In the genomic region with DNA sequence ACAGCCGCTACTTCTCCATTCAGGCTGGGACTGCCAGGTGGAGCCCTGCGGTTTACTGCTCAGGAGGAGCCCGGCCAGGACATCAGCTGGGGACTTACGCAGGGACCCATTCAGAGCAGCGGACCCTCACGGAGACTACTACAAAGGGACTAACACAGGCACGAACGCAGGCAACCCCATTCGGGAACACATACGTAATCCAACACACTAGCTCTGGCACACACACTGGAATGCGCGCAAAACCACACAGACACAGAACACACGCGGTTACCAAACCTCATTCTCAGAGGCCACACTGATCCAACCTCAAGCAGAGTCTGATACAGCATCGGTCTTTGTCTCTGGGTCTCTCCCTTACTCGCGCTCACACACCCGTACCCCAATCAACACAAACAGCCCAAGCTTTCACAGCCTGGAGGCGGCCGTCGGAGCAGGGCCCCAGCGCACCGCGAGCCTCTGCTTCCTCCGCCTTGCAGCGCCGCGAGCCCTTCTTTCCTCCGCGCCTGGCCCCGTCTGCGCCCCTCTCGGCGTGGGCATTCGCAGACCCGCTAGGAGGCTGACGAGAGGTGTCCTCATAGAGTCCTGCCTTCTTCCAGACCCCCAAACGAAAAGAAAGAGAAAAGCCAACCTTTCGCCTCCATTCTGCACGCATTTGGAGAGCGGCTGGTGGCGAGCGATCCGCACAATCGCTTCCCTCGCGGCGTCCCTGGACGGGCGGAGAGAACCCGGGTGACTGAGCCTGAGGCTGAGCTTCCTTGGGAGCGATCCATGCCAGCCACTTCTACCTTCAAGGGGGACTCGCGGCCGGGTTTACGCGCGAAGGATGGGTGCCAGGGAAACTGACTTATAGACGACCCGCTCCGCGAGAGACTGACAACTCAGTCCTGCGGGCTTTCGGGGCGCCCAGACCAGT, we compare ENCODE assay signal across 11 cellular contexts. TPM values are rescaled to one million over a fixed set of nuclear protein-coding genes. Genes with fewer than 3 reads are reported as not detected.
DNase-seq lines count a peak whose midpoint lies in the region; ATAC-seq lines count a peak whose summit lies in the region.
"Had no signal": no experiment of that assay in that cellular context is flagged by ENCODE, and none has a peak within 500 bp of the region (broad histone marks: within the 10 kb centered on the region; RNA-seq: fewer than 3 reads in every experiment).

No MANE protein-coding gene starts in this region.

- H3K4me1 ChIP-seq in ES-I3 (ENCODE audit: insufficient read depth, low read length) (peaks cover 3% of the 10 kb centered on the region; the same call in 1 of the 2 replicates), HUES6 (ENCODE audit: control insufficient read depth, insufficient read depth, low read length) (peaks cover 33% of the 10 kb centered on the region)
- H3K4me1 ChIP-seq: pancreas had no signal

- H3K9me3 ChIP-seq in ES-I3 (ENCODE audit: control insufficient read depth, insufficient read depth, low read length) (no peaks in the 10 kb centered on the region), HUES6 (ENCODE audit: control insufficient read depth, insufficient read depth, low read depth, low read length) (no peaks in the 10 kb centered on the region)
- H3K9me3 ChIP-seq: pancreas had no signal

- no peak for ATAC-seq in HG03159 (IDR thresholded peaks at IDR 0.05; ENCODE audit: unreplicated experiment)
- ATAC-seq: pancreas had no signal

- H3K9ac ChIP-seq in ES-I3 (ENCODE audit: low read depth, low read length) (peak overlapping the region; percentile 20; the same call in 1 of the 2 replicates), HUES6 (ENCODE audit: low read length) (peak overlapping the region; percentile 12)

- peaks cover 85% of the 10 kb centered on the region for H3K27me3 Mint-ChIP-seq in activated T-helper 2 cell treated with anti-CD3 and anti-CD28 coated beads, Interferon-gamma antibody, Interleukin-2, Interleukin-4, amounts not matched to agents 10 μg/mL and 5 μg/mL and 100 μg/mL, durations not matched to agents 14 hours and 24 hours and 36 hours (ENCODE audit: low read depth)

- H3K27ac ChIP-seq in HUES6 (ENCODE audit: low read depth, low read length): no peak overlapping the region
- H3K27ac ChIP-seq: pancreas had no signal

- H3K4me3 Mint-ChIP-seq in activated T-helper 2 cell treated with anti-CD3 and anti-CD28 coated beads, Interferon-gamma antibody, Interleukin-2, Interleukin-4, amounts not matched to agents 10 μg/mL and 5 μg/mL and 100 μg/mL, durations not matched to agents 14 hours and 24 hours and 36 hours (ENCODE audit: low read depth): no peak overlapping the region

- no peaks in the 10 kb centered on the region for H3K36me3 ChIP-seq in ES-I3 (ENCODE audit: insufficient read depth, low read length)
- no peaks in the 10 kb centered on the region for H3K36me3 ChIP-seq in HUES6 (ENCODE audit: control insufficient read depth, insufficient read depth, low read length)
- H3K36me3 ChIP-seq: pancreas had no signal

- H3K9me3 Mint-ChIP-seq in activated T-helper 2 cell treated with anti-CD3 and anti-CD28 coated beads, Interferon-gamma antibody, Interleukin-2, Interleukin-4, amounts not matched to agents 10 μg/mL and 5 μg/mL and 100 μg/mL, durations not matched to agents 14 hours and 24 hours and 36 hours: no peaks in the 10 kb centered on the region

- DNase-seq in amniotic epithelial cell (ENCODE audit: low read depth) (peak; percentile 58), myocyte (ENCODE audit: low read depth) (peak; percentile 55)
- no peak for DNase-seq in stimulated activated naive CD4-positive, alpha-beta T cell (lab: John Stamatoyannopoulos, UW)
- DNase-seq in activated effector memory CD4-positive, alpha-beta T cell treated with anti-CD3 and anti-CD28 coated beads, Interleukin-2, amount 50 U/mL, for 16 hours: no peak
- DNase-seq in activated T-helper 2 cell treated with anti-CD3 and anti-CD28 coated beads, Interferon-gamma antibody, Interleukin-2, Interleukin-4, amounts not matched to agents 10 μg/mL and 5 μg/mL and 100 μg/mL, durations not matched to agents 14 hours and 24 hours and 36 hours (ENCODE audit: low spot score): no peak
- DNase-seq: NCI-H524 treated with DMSO at 0.1 percent for 48 hours, pancreas had no signal

- intact Hi-C loops in activated T-helper 2 cell treated with anti-CD3 and anti-CD28 coated beads, Interferon-gamma antibody, Interleukin-2, Interleukin-4, amounts not matched to agents 10 μg/mL and 5 μg/mL and 100 μg/mL, durations not matched to agents 14 hours and 24 hours and 36 hours (cut with micrococcal nuclease): loop anchor here (5.0 kb wide), 1 partner anchor 36 kb away; no protein-coding TSS in a partner anchor

- peaks cover 100% of the 10 kb centered on the region for H3K27me3 ChIP-seq in HUES6 (ENCODE audit: control insufficient read depth, insufficient read depth, low read length)

- H3K27ac Mint-ChIP-seq in activated T-helper 2 cell treated with anti-CD3 and anti-CD28 coated beads, Interferon-gamma antibody, Interleukin-2, Interleukin-4, amounts not matched to agents 10 μg/mL and 5 μg/mL and 100 μg/mL, durations not matched to agents 14 hours and 24 hours and 36 hours: no peak overlapping the region

- peaks cover 2% of the 10 kb centered on the region for H3K36me3 Mint-ChIP-seq in activated T-helper 2 cell treated with anti-CD3 and anti-CD28 coated beads, Interferon-gamma antibody, Interleukin-2, Interleukin-4, amounts not matched to agents 10 μg/mL and 5 μg/mL and 100 μg/mL, durations not matched to agents 14 hours and 24 hours and 36 hours (ENCODE audit: low read depth)

- peaks cover 22% of the 10 kb centered on the region for H3K4me1 Mint-ChIP-seq in activated T-helper 2 cell treated with anti-CD3 and anti-CD28 coated beads, Interferon-gamma antibody, Interleukin-2, Interleukin-4, amounts not matched to agents 10 μg/mL and 5 μg/mL and 100 μg/mL, durations not matched to agents 14 hours and 24 hours and 36 hours (ENCODE audit: low read depth)

- H3K4me3 ChIP-seq in HUES6 (ENCODE audit: low read depth, low read length): peak overlapping the region; percentile 66
- H3K4me3 ChIP-seq: pancreas had no signal

RNA-seq across cellular contexts. Expression of gene SLC32A1, which starts 1.0 kb away (rescaled TPM):
- total RNA-seq in myocyte: not detected in 2 replicates
- polyA plus RNA-seq in myocyte (2012): not detected
- not detected in 2 replicates for total RNA-seq in activated T-helper 2 cell treated with anti-CD3 and anti-CD28 coated beads, Interferon-gamma antibody, Interleukin-2, Interleukin-4, amounts not matched to agents 10 μg/mL and 5 μg/mL and 100 μg/mL, durations not matched to agents 14 hours and 24 hours and 36 hours
- total RNA-seq: epithelial cell of proximal tubule, pancreas had no signal
- polyA plus RNA-seq: pancreas had no signal

RNA-seq across cellular contexts. Expression of gene ACTR5, which starts 24.9 kb away (rescaled TPM):
- 6.1 and 6.7 TPM in 2 replicates for total RNA-seq in myocyte
- polyA plus RNA-seq in myocyte (2012): 4.1 TPM
- 12.1 and 13.2 TPM in 2 replicates for total RNA-seq in activated T-helper 2 cell treated with anti-CD3 and anti-CD28 coated beads, Interferon-gamma antibody, Interleukin-2, Interleukin-4, amounts not matched to agents 10 μg/mL and 5 μg/mL and 100 μg/mL, durations not matched to agents 14 hours and 24 hours and 36 hours

Comparison
In these comparisons a context has a peak if more than half of its experiments do, and no peak if none do; other contexts are left out.
1. DNase-seq: peak in amniotic epithelial cell (single experiment) and myocyte (single experiment); none in stimulated activated naive CD4-positive, alpha-beta T cell (0 of 6), activated effector memory CD4-positive, alpha-beta T cell treated with anti-CD3 and anti-CD28 coated beads, Interleukin-2, amount 50 U/mL, for 16 hours (single experiment) and activated T-helper 2 cell treated with anti-CD3 and anti-CD28 coated beads, Interferon-gamma antibody, Interleukin-2, Interleukin-4, amounts not matched to agents 10 μg/mL and 5 μg/mL and 100 μg/mL, durations not matched to agents 14 hours and 24 hours and 36 hours (single experiment).